22 cellular contexts compared by ENCODE assay signal in genomic region chr12:75650100-75650499, GRCh38.
"Had no signal": no experiment of that assay in that cellular context is flagged by ENCODE, and none has a peak within 500 bp of the region (broad histone marks: within the 10 kb centered on the region; RNA-seq: fewer than 3 reads in every experiment).

No MANE protein-coding gene starts in this region.

- H3K36me3 ChIP-seq: adrenal gland, heart left ventricle, neutrophil, right lobe of liver, stomach, tibial nerve had no signal

- H3K36me3 Mint-ChIP-seq: activated naive CD8-positive, alpha-beta T cell treated with anti-CD3 and anti-CD28 coated beads for 36 hours; brain; immature natural killer cell; memory B cell; stimulated activated naive B cell treated with anti-CD40 and anti-IgM and Interleukin-4, amounts not matched to agents 10 μg/mL and 1 μg/mL and 100 μg/mL, for 72 hours had no signal

- H3K9me3 Mint-ChIP-seq: activated naive CD4-positive, alpha-beta T cell treated with anti-CD3 and anti-CD28 coated beads for 36 hours; activated naive CD8-positive, alpha-beta T cell treated with anti-CD3 and anti-CD28 coated beads for 36 hours; effector memory CD8-positive, alpha-beta T cell; immature natural killer cell; stimulated activated naive B cell treated with anti-CD40 and anti-IgM and Interleukin-4, amounts not matched to agents 10 μg/mL and 1 μg/mL and 100 μg/mL, for 72 hours had no signal

- H3K27ac ChIP-seq: neutrophil, stomach, tibial nerve had no signal

- H3K4me1 ChIP-seq: adrenal gland, stomach had no signal

- H3K27ac Mint-ChIP-seq: activated naive CD4-positive, alpha-beta T cell treated with anti-CD3 and anti-CD28 coated beads for 36 hours; activated naive CD8-positive, alpha-beta T cell treated with anti-CD3 and anti-CD28 coated beads for 36 hours; effector memory CD8-positive, alpha-beta T cell; immature natural killer cell; memory B cell; natural killer cell treated with Interleukin-12 subunit alpha and Interleukin-12 subunit beta and Interleukin-15 and Interleukin-18, amount 100 ng/mL, for 72 hours; stimulated activated naive B cell treated with anti-CD40 and anti-IgM and Interleukin-4, amounts not matched to agents 10 μg/mL and 1 μg/mL and 100 μg/mL, for 72 hours had no signal

- ATAC-seq: effector memory CD8-positive, alpha-beta T cell; heart left ventricle; natural killer cell treated with Interleukin-12 subunit alpha and Interleukin-12 subunit beta and Interleukin-15 and Interleukin-18, amount 100 ng/mL, for 72 hours; stimulated activated naive B cell treated with anti-CD40 and anti-IgM and Interleukin-4, amounts not matched to agents 10 μg/mL and 1 μg/mL and 100 μg/mL, for 72 hours had no signal

- DNase-seq: activated CD4-positive, alpha-beta T cell treated with anti-CD3 and anti-CD28 coated beads for 4 hours; activated CD4-positive, alpha-beta T cell treated with anti-CD3 and anti-CD28 coated beads, Interleukin-2, amount 50 U/mL, for 48 hours; activated CD8-positive, alpha-beta memory T cell treated with anti-CD3 and anti-CD28 coated beads for 24 hours; activated effector memory CD4-positive, alpha-beta T cell treated with Interleukin-2 at 50 U/mL for 16 hours; activated naive CD4-positive, alpha-beta T cell treated with anti-CD3 and anti-CD28 coated beads for 36 hours; activated naive CD8-positive, alpha-beta T cell treated with anti-CD3 and anti-CD28 coated beads for 36 hours; adrenal gland; aorta; cortex of kidney; effector memory CD8-positive, alpha-beta T cell; heart left ventricle; hypothalamus; immature natural killer cell; right lobe of liver; stimulated activated CD4-positive, alpha-beta T cell treated with anti-CD3 and anti-CD28 coated beads, Interleukin-4, amount 100 ng/mL, for 4 hours; stimulated activated naive B cell treated with anti-CD40 and anti-IgM and Interleukin-4, amounts not matched to agents 10 μg/mL and 1 μg/mL and 100 μg/mL, for 72 hours; stomach had no signal

- H3K27me3 ChIP-seq: adrenal gland, heart left ventricle, neutrophil, right lobe of liver, stomach, tibial nerve had no signal

- H3K9me3 ChIP-seq: adrenal gland, heart left ventricle, neutrophil, right lobe of liver, stomach, tibial nerve had no signal

- H3K4me3 Mint-ChIP-seq: activated naive CD4-positive, alpha-beta T cell treated with anti-CD3 and anti-CD28 coated beads for 36 hours; activated naive CD8-positive, alpha-beta T cell treated with anti-CD3 and anti-CD28 coated beads for 36 hours; brain; effector memory CD8-positive, alpha-beta T cell; immature natural killer cell; memory B cell; natural killer cell treated with Interleukin-12 subunit alpha and Interleukin-12 subunit beta and Interleukin-15 and Interleukin-18, amount 100 ng/mL, for 72 hours; stimulated activated naive B cell treated with anti-CD40 and anti-IgM and Interleukin-4, amounts not matched to agents 10 μg/mL and 1 μg/mL and 100 μg/mL, for 72 hours had no signal

- H3K4me3 ChIP-seq: adrenal gland, heart left ventricle, right lobe of liver, stomach, tibial nerve had no signal

- H3K4me1 Mint-ChIP-seq: memory B cell; stimulated activated naive B cell treated with anti-CD40 and anti-IgM and Interleukin-4, amounts not matched to agents 10 μg/mL and 1 μg/mL and 100 μg/mL, for 72 hours had no signal
